9 cellular contexts compared by ENCODE assay signal in the genomic region with DNA sequence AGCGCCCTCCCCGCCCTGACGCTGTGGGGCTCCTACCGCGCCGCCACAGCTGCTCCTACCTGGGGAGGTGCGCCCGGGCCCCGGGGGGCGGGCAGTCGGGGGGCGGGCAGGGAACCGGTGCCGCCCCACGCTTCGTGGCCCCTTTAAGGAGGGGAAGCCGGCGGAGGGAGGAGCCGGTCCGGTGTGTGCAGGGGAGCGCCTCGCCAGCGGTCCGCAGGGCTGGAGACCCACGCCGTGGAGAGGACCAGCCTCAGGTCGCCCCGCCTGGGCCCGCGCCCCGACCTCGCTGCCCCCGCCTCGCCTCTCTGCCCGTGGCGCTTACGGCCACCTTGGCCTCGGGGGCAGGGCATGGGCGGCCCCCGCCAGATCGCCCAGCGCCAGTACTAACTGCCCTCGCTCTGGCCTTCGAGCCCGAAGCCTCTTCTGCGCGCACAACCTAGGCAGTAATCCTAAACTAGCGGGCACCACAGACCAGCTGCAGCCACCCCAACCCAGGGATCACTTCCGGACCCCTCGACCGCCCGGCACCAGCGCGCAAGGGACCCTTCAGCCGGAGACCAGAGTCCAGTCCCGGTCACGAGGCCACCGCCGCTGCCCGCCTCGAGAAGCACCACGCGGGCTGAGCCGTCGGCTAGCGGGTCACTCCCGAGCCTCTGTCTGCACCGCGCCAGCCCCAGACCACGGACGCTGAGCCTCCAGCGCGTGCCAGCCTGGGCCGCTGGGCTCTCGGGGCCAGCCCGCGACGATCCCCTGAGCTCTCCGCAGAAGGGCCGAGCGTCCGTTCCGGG. TPM values are rescaled to one million over a fixed set of nuclear protein-coding genes. Genes with fewer than 3 reads are reported as not detected.
A peak's percentile ranks its signal among the peaks of the same experiment; 100 is the strongest.
DNase-seq lines count a peak whose midpoint lies in the region; ATAC-seq and TF ChIP-seq lines count a peak whose summit lies in the region.
"Had no signal": no experiment of that assay in that cellular context is flagged by ENCODE, and none has a peak within 500 bp of the region (broad histone marks: within the 10 kb centered on the region; RNA-seq: fewer than 3 reads in every experiment).

FOXE1 (plus strand) TSS at position 171 of the 788 bp plus-strand sequence. CDS start 689 bp downstream, outside the sequence.

- H3K27ac ChIP-seq in testis: no peak within 1 kb of the TSS

- H3K36me3 ChIP-seq in testis (ENCODE audit: low read depth, missing control alignments): no peaks in the 10 kb centered on the region

- no peaks in the 10 kb centered on the region for H3K9me3 ChIP-seq in testis

- peak within 1 kb of the TSS; percentile 42 to 49 for H3K4me3 ChIP-seq in testis

- no peaks in the 10 kb centered on the region for H3K9me3 Mint-ChIP-seq in activated CD4-positive, alpha-beta T cell treated with anti-CD3 and anti-CD28 coated beads, Interleukin-2, amount 10 ng/mL, durations not matched to agents 7 days and 5 days
- no peaks in the 10 kb centered on the region for H3K9me3 Mint-ChIP-seq in activated T-cell treated with anti-CD3 and anti-CD28 coated beads, Interleukin-2, amount 50 U/mL, for 72 hours

- no peak for TF ChIP-seq POLR2A in testis (IDR thresholded peaks at IDR 0.05)

- H3K4me3 Mint-ChIP-seq in activated CD4-positive, alpha-beta T cell treated with anti-CD3 and anti-CD28 coated beads, Interleukin-2, amount 10 ng/mL, durations not matched to agents 7 days and 5 days: peak within 1 kb of the TSS; percentile 78
- peak within 1 kb of the TSS; percentile 89 to 97 for H3K4me3 Mint-ChIP-seq in activated T-cell treated with anti-CD3 and anti-CD28 coated beads, Interleukin-2, amount 50 U/mL, for 72 hours

- peaks cover 8% of the 10 kb centered on the region for H3K4me1 ChIP-seq in testis

- intact Hi-C loops in testis (cut with DNase I; ENCODE audit: low total_unique reads): no loop called here

- DNase-seq in activated CD4-positive, alpha-beta T cell treated with anti-CD3 and anti-CD28 coated beads, Interleukin-2, amount 10 ng/mL, durations not matched to agents 7 days and 5 days: no peak
- DNase-seq in activated CD4-positive, alpha-beta T cell treated with anti-CD3 and anti-CD28 coated beads for 1 hour: no peak
- DNase-seq in activated T-cell treated with anti-CD3 and anti-CD28 coated beads, Interleukin-2, amount 50 U/mL, for 72 hours: peak in 1 of 2 donors; percentile 33
- DNase-seq in left lobe of liver (ENCODE audit: low spot score) (no peak), testis (no peak), COR-L47 (lab: John Stamatoyannopoulos, UW) (no peak), NCI-H128 (lab: John Stamatoyannopoulos, UW; ENCODE audit: unreplicated experiment) (no peak)
- DNase-seq: occipital lobe had no signal

- CTCF ChIA-PET in activated CD4-positive, alpha-beta T cell treated with anti-CD3 and anti-CD28 coated beads, Interleukin-2, amount 10 ng/mL, durations not matched to agents 7 days and 5 days (lab: Charles Lee): interaction anchor here (0.7 to 1.0 kb wide), 2 partner anchors 9 to 27 kb away, joined by 3 read pairs; no protein-coding TSS in a partner anchor

- peak within 1 kb of the TSS; percentile 77 for H3K27ac Mint-ChIP-seq in activated CD4-positive, alpha-beta T cell treated with anti-CD3 and anti-CD28 coated beads, Interleukin-2, amount 10 ng/mL, durations not matched to agents 7 days and 5 days
- H3K27ac Mint-ChIP-seq in activated T-cell treated with anti-CD3 and anti-CD28 coated beads, Interleukin-2, amount 50 U/mL, for 72 hours: peak within 1 kb of the TSS; percentile 18

- TF ChIP-seq CTCF in testis (IDR thresholded peaks at IDR 0.05): no peak

- peaks cover 32% of the 10 kb centered on the region for H3K4me1 Mint-ChIP-seq in activated CD4-positive, alpha-beta T cell treated with anti-CD3 and anti-CD28 coated beads, Interleukin-2, amount 10 ng/mL, durations not matched to agents 7 days and 5 days
- peaks cover 41% of the 10 kb centered on the region for H3K4me1 Mint-ChIP-seq in activated T-cell treated with anti-CD3 and anti-CD28 coated beads, Interleukin-2, amount 50 U/mL, for 72 hours (ENCODE audit: low read depth)

- H3K36me3 Mint-ChIP-seq in activated CD4-positive, alpha-beta T cell treated with anti-CD3 and anti-CD28 coated beads, Interleukin-2, amount 10 ng/mL, durations not matched to agents 7 days and 5 days (ENCODE audit: low read depth): peaks cover 5% of the 10 kb centered on the region
- peaks cover 2 to 3% of the 10 kb centered on the region in 2 donors for H3K36me3 Mint-ChIP-seq in activated T-cell treated with anti-CD3 and anti-CD28 coated beads, Interleukin-2, amount 50 U/mL, for 72 hours (ENCODE audit: insufficient read depth in 2 of 2)

- ATAC-seq in activated T-cell treated with anti-CD3 and anti-CD28 coated beads, Interleukin-2, amount 50 U/mL, for 72 hours (replicated peaks in 1 of 2): peak; percentile 20 to 35
- ATAC-seq in left lobe of liver: peak; percentile 31
- ATAC-seq in GM21390 (IDR thresholded peaks at IDR 0.05; ENCODE audit: unreplicated experiment): no peak

- no peaks in the 10 kb centered on the region for H3K27me3 ChIP-seq in testis

- peaks cover 82% of the 10 kb centered on the region for H3K27me3 Mint-ChIP-seq in activated CD4-positive, alpha-beta T cell treated with anti-CD3 and anti-CD28 coated beads, Interleukin-2, amount 10 ng/mL, durations not matched to agents 7 days and 5 days
- peaks cover 68% of the 10 kb centered on the region for H3K27me3 Mint-ChIP-seq in activated T-cell treated with anti-CD3 and anti-CD28 coated beads, Interleukin-2, amount 50 U/mL, for 72 hours (ENCODE audit: low read depth)

- POLR2A ChIA-PET in activated CD4-positive, alpha-beta T cell treated with anti-CD3 and anti-CD28 coated beads, Interleukin-2, amount 10 ng/mL, durations not matched to agents 7 days and 5 days (lab: Charles Lee): no interaction called here

- 0% methylated on average over 22 to 44 of the region's 83 CpGs for WGBS in testis, 2 donors

RNA-seq across cellular contexts. Expression of gene FOXE1, which starts in this region (rescaled TPM):
- under 1 TPM in 1 of 2 experiments, not detected in 1; 0.05 TPM for total RNA-seq in activated CD4-positive, alpha-beta T cell treated with anti-CD3 and anti-CD28 coated beads, Interleukin-2, amount 10 ng/mL, durations not matched to agents 7 days and 5 days
- total RNA-seq in activated T-cell treated with anti-CD3 and anti-CD28 coated beads, Interleukin-2, amount 50 U/mL, for 72 hours: under 1 TPM; 0.79 to 0.96 TPM
- total RNA-seq in left lobe of liver (not detected), testis (1 to 10 TPM; 1.1 to 1.9 TPM)
- 0.62 TPM for polyA plus RNA-seq in testis (ENCODE audit: insufficient read depth, low read depth, low replicate concordance)
- total RNA-seq: occipital lobe had no signal

Comparison
In these comparisons a context has a peak if more than half of its experiments do, and no peak if none do; other contexts are left out.
1. Peak in ATAC-seq in activated T-cell treated with anti-CD3 and anti-CD28 coated beads, Interleukin-2, amount 50 U/mL, for 72 hours; RNA of the gene not detected or under 1 TPM.
2. Peak in ATAC-seq in left lobe of liver; RNA of the gene not detected or under 1 TPM.